8 cellular contexts compared by ENCODE assay signal in the genomic region with DNA sequence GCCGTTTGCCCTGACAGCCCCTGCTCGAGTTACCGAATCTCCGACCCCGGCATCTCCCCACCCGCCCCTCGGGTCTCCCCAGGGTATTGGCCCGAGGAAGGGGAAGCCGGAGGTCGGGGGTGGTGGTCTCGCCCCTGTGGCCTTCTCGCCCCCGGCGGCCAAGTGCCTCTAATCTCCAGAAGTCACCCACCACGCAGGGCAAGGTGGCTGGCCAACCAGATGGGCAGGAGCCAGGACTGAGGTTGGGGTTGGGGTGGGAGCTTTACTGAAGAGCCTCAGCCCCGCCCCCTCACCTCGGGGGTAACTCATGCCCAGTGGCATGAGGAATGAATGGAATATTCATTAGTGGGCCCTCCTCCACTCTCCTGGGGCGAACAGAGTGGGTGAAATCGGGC. TPM values are rescaled to one million over a fixed set of nuclear protein-coding genes. Genes with fewer than 3 reads are reported as not detected.
DNase-seq lines count a peak whose midpoint lies in the region; TF ChIP-seq lines count a peak whose summit lies in the region.

No MANE protein-coding gene starts in this region.

- H3K27me3 Mint-ChIP-seq in activated T-helper 2 cell treated with anti-CD3 and anti-CD28 coated beads, Interferon-gamma antibody, Interleukin-2, Interleukin-4, amounts not matched to agents 10 μg/mL and 5 μg/mL and 100 μg/mL, durations not matched to agents 14 hours and 24 hours and 36 hours (ENCODE audit: low read depth) = peaks cover 2% of the 10 kb centered on the region

- no peak for TF ChIP-seq CTCF in right atrium auricular region (IDR thresholded peaks at IDR 0.05)
- TF ChIP-seq CTCF in GM20000 (IDR thresholded peaks at IDR 0.05; ENCODE audit: extremely low read depth, missing control alignments) = no peak

- H3K9me3 Mint-ChIP-seq in activated T-helper 2 cell treated with anti-CD3 and anti-CD28 coated beads, Interferon-gamma antibody, Interleukin-2, Interleukin-4, amounts not matched to agents 10 μg/mL and 5 μg/mL and 100 μg/mL, durations not matched to agents 14 hours and 24 hours and 36 hours = no peaks in the 10 kb centered on the region

- H3K4me3 Mint-ChIP-seq in activated T-helper 2 cell treated with anti-CD3 and anti-CD28 coated beads, Interferon-gamma antibody, Interleukin-2, Interleukin-4, amounts not matched to agents 10 μg/mL and 5 μg/mL and 100 μg/mL, durations not matched to agents 14 hours and 24 hours and 36 hours (ENCODE audit: low read depth) = peak overlapping the region; percentile 66

- peaks cover 26% of the 10 kb centered on the region for H3K4me1 Mint-ChIP-seq in activated T-helper 2 cell treated with anti-CD3 and anti-CD28 coated beads, Interferon-gamma antibody, Interleukin-2, Interleukin-4, amounts not matched to agents 10 μg/mL and 5 μg/mL and 100 μg/mL, durations not matched to agents 14 hours and 24 hours and 36 hours (ENCODE audit: low read depth)

- H3K4me3 ChIP-seq in right atrium auricular region = peak overlapping the region; percentile 54 to 97

- no peaks in the 10 kb centered on the region for H3K9me3 ChIP-seq in right atrium auricular region

- in situ Hi-C loops in G401 (cut with HindIII; ENCODE audit: low sequenced_read_pairs) = no loop called here

- peaks cover 30% of the 10 kb centered on the region for H3K36me3 Mint-ChIP-seq in activated T-helper 2 cell treated with anti-CD3 and anti-CD28 coated beads, Interferon-gamma antibody, Interleukin-2, Interleukin-4, amounts not matched to agents 10 μg/mL and 5 μg/mL and 100 μg/mL, durations not matched to agents 14 hours and 24 hours and 36 hours (ENCODE audit: low read depth)

- H3K4me1 ChIP-seq in right atrium auricular region = peaks cover 0 to 29% of the 10 kb centered on the region in 2 donors

- DNase-seq in DMS79 treated with DMSO at 0.1 percent for 48 hours (lab: John Stamatoyannopoulos, UW) = peak; percentile 51
- DNase-seq in HuH-7 (ENCODE audit: low spot score) = peak; percentile 46
- no peak for DNase-seq in activated T-helper 2 cell treated with anti-CD3 and anti-CD28 coated beads, Interferon-gamma antibody, Interleukin-2, Interleukin-4, amounts not matched to agents 10 μg/mL and 5 μg/mL and 100 μg/mL, durations not matched to agents 14 hours and 24 hours and 36 hours (ENCODE audit: low spot score)
- DNase-seq in right atrium auricular region (ENCODE audit: low spot score) = no peak
- peak; percentile 56 for DNase-seq in retina
- DNase-seq in G401 (ENCODE audit: low spot score) = no peak
- no peak for DNase-seq in NCI-H187 (lab: John Stamatoyannopoulos, UW)
- no peak for DNase-seq in GM20000 (ENCODE audit: low spot score)

- H3K36me3 ChIP-seq in right atrium auricular region = peaks cover 25% of the 10 kb centered on the region

- peak overlapping the region; percentile 52 to 76 for H3K27ac ChIP-seq in right atrium auricular region

- no peak overlapping the region for H3K27ac Mint-ChIP-seq in activated T-helper 2 cell treated with anti-CD3 and anti-CD28 coated beads, Interferon-gamma antibody, Interleukin-2, Interleukin-4, amounts not matched to agents 10 μg/mL and 5 μg/mL and 100 μg/mL, durations not matched to agents 14 hours and 24 hours and 36 hours

- intact Hi-C loops in activated T-helper 2 cell treated with anti-CD3 and anti-CD28 coated beads, Interferon-gamma antibody, Interleukin-2, Interleukin-4, amounts not matched to agents 10 μg/mL and 5 μg/mL and 100 μg/mL, durations not matched to agents 14 hours and 24 hours and 36 hours (cut with micrococcal nuclease) = no loop called here

- no peaks in the 10 kb centered on the region for H3K27me3 ChIP-seq in right atrium auricular region

RNA-seq across cellular contexts. Expression of a gene that starts 0.6 kb away (rescaled TPM):
- 12.3 and 12.4 TPM in 2 replicates for total RNA-seq in activated T-helper 2 cell treated with anti-CD3 and anti-CD28 coated beads, Interferon-gamma antibody, Interleukin-2, Interleukin-4, amounts not matched to agents 10 μg/mL and 5 μg/mL and 100 μg/mL, durations not matched to agents 14 hours and 24 hours and 36 hours
- total RNA-seq in right atrium auricular region = 10 to 100 TPM; 10.5 to 17.3 TPM
- 35.1 and 38.0 TPM in 2 replicates for total RNA-seq in G401 (2014; rRNA removed; shearing (Covaris generic))

RNA-seq across cellular contexts. Expression of a gene that starts 9.1 kb away (rescaled TPM):
- 23.2 TPM in 2 replicates for total RNA-seq in activated T-helper 2 cell treated with anti-CD3 and anti-CD28 coated beads, Interferon-gamma antibody, Interleukin-2, Interleukin-4, amounts not matched to agents 10 μg/mL and 5 μg/mL and 100 μg/mL, durations not matched to agents 14 hours and 24 hours and 36 hours
- 1 to 10 TPM; 3.7 to 6.3 TPM for total RNA-seq in right atrium auricular region
- total RNA-seq in G401 (2014; rRNA removed; shearing (Covaris generic)) = 9.9 and 18.4 TPM in 2 replicates

RNA-seq across cellular contexts. Expression of a gene that starts 47.6 kb away (rescaled TPM):
- total RNA-seq in activated T-helper 2 cell treated with anti-CD3 and anti-CD28 coated beads, Interferon-gamma antibody, Interleukin-2, Interleukin-4, amounts not matched to agents 10 μg/mL and 5 μg/mL and 100 μg/mL, durations not matched to agents 14 hours and 24 hours and 36 hours = 82.7 and 92.5 TPM in 2 replicates
- total RNA-seq in right atrium auricular region = 10 to 100 TPM; 26.7 to 30.1 TPM
- 39.8 and 51.4 TPM in 2 replicates for total RNA-seq in G401 (2014; rRNA removed; shearing (Covaris generic))

RNA-seq across cellular contexts. Expression of a gene that starts 57.5 kb away (rescaled TPM):
- 22.6 and 23.6 TPM in 2 replicates for total RNA-seq in activated T-helper 2 cell treated with anti-CD3 and anti-CD28 coated beads, Interferon-gamma antibody, Interleukin-2, Interleukin-4, amounts not matched to agents 10 μg/mL and 5 μg/mL and 100 μg/mL, durations not matched to agents 14 hours and 24 hours and 36 hours
- 1 to 10 TPM; 2.8 to 3.9 TPM for total RNA-seq in right atrium auricular region
- 3.8 and 9.0 TPM in 2 replicates for total RNA-seq in G401 (2014; rRNA removed; shearing (Covaris generic))

RNA-seq across cellular contexts. Expression of a gene that starts 57.6 kb away (rescaled TPM):
- 150 and 155 TPM in 2 replicates for total RNA-seq in activated T-helper 2 cell treated with anti-CD3 and anti-CD28 coated beads, Interferon-gamma antibody, Interleukin-2, Interleukin-4, amounts not matched to agents 10 μg/mL and 5 μg/mL and 100 μg/mL, durations not matched to agents 14 hours and 24 hours and 36 hours
- 10 to 100 TPM in 1 of 2 donors, 1 to 10 TPM in 1; 8.2 to 12.8 TPM for total RNA-seq in right atrium auricular region
- 38.7 and 51.8 TPM in 2 replicates for total RNA-seq in G401 (2014; rRNA removed; shearing (Covaris generic))

Comparison
In these comparisons a context has a peak if more than half of its experiments do, and no peak if none do; other contexts are left out.
1. DNase-seq: peak in DMS79 treated with DMSO at 0.1 percent for 48 hours (single experiment), HuH-7 (single experiment) and retina (single experiment); none in activated T-helper 2 cell treated with anti-CD3 and anti-CD28 coated beads, Interferon-gamma antibody, Interleukin-2, Interleukin-4, amounts not matched to agents 10 μg/mL and 5 μg/mL and 100 μg/mL, durations not matched to agents 14 hours and 24 hours and 36 hours (single experiment), right atrium auricular region (single experiment), G401 (single experiment), NCI-H187 (0 of 2) and GM20000 (single experiment).